Comparison of ENCODE assay signal across 8 cellular contexts in genomic region chr11:65429069-65429681, GRCh38. TPM values are rescaled to one million over a fixed set of nuclear protein-coding genes. Genes with fewer than 3 reads are reported as not detected.
DNase-seq lines count a peak whose midpoint lies in the region; ATAC-seq and TF ChIP-seq lines count a peak whose summit lies in the region.

No MANE protein-coding gene starts in this region.

- TF ChIP-seq RAD21 in liver (IDR thresholded peaks at IDR 0.05), result peak in 1 of 2 donors; percentile 7

- no peak for TF ChIP-seq POLR2A in tibial nerve (IDR thresholded peaks at IDR 0.05)

- peak overlapping the region; percentile 99 to 100 for H3K27ac ChIP-seq in liver (ENCODE audit: low read depth in 1 of 2, low read length in 2 of 2)
- H3K27ac ChIP-seq in tibial nerve, result peak overlapping the region; percentile 98 to 100 (median 99)

- WGBS in liver, result 3% methylated on average over 9 of the region's 9 CpGs
- 7 to 8% methylated on average over 9 of the region's 9 CpGs for WGBS in tibial nerve, 2 donors

- peak overlapping the region in 1 of 2 donors; percentile 0 for H3K9ac ChIP-seq in liver (ENCODE audit: low read depth in 1 of 2, low read length in 2 of 2)

- no peaks in the 10 kb centered on the region for H3K9me3 ChIP-seq in liver (ENCODE audit: control insufficient read depth in 4 of 4, low read length in 3 of 4)
- H3K9me3 ChIP-seq in tibial nerve, result no peaks in the 10 kb centered on the region

- TF ChIP-seq EP300 in tibial nerve (IDR thresholded peaks at IDR 0.05), result peak in 1 of 2 donors; percentile 82

- peaks cover 0 to 35% (median 17%) of the 10 kb centered on the region in 4 donors for H3K4me1 ChIP-seq in liver (ENCODE audit: control insufficient read depth in 4 of 4, insufficient read depth in 4 of 4, low read length in 3 of 4)
- peaks cover 0 to 74% (median 57%) of the 10 kb centered on the region in 4 donors for H3K4me1 ChIP-seq in tibial nerve

- H3K27me3 ChIP-seq in liver (ENCODE audit: control insufficient read depth in 4 of 4, insufficient read depth in 4 of 4, low read length in 3 of 4) (no peaks in the 10 kb centered on the region), tibial nerve (no peaks in the 10 kb centered on the region)

- ATAC-seq in GM21423 (IDR thresholded peaks at IDR 0.05; ENCODE audit: unreplicated experiment) (no peak), HG03097 (IDR thresholded peaks at IDR 0.05; ENCODE audit: low FRiP score, unreplicated experiment) (no peak), GM18502 (IDR thresholded peaks at IDR 0.05; ENCODE audit: poor library complexity, unreplicated experiment) (no peak)

- TF ChIP-seq CTCF in liver (IDR thresholded peaks at IDR 0.05; ENCODE audit: low read depth, low read length, missing input control), result no peak
- no peak for TF ChIP-seq CTCF in tibial nerve (IDR thresholded peaks at IDR 0.05)

- no peak overlapping the region for H3K4me3 ChIP-seq in liver (ENCODE audit: low read depth in 1 of 3, low read length in 3 of 3)
- peak overlapping the region in 3 of 4 donors; percentile 79 to 89 (median 80) for H3K4me3 ChIP-seq in tibial nerve

- DNase-seq in ELF-1 (ENCODE audit: low read depth, low spot score), result peak; percentile 60
- peak; percentile 33 for DNase-seq in NCI-H526 treated with DMSO at 0.1 percent for 48 hours (lab: John Stamatoyannopoulos, UW)
- peak; percentile 70 for DNase-seq in astrocyte of the hippocampus (ENCODE audit: low read depth, low spot score)
- DNase-seq in tibial nerve (ENCODE audit: low spot score in 2 of 2), result peak in 1 of 2 donors; percentile 50

- H3K36me3 ChIP-seq in liver (ENCODE audit: control insufficient read depth in 4 of 4, insufficient read depth in 3 of 4, low read depth in 1 of 4, low read length in 3 of 4) (peaks cover 0 to 7% (median under 1%) of the 10 kb centered on the region in 4 donors), tibial nerve (peaks cover 2 to 63% (median 7%) of the 10 kb centered on the region in 3 donors)

TF ChIP-seq in liver, 16 proteins besides CTCF, POLR2A, EP300 and RAD21:
- TF ChIP-seq HNF4A (conservative IDR thresholded peaks at IDR 0.05) (peak in 1 of 2 donors; percentile 2), SP1 (IDR thresholded peaks at IDR 0.05) (no peak), HNF4G (IDR thresholded peaks at IDR 0.05) (no peak), EGR1 (IDR thresholded peaks at IDR 0.05; ENCODE audit: low read depth in 2 of 2) (peak in 1 of 2 donors; percentile 23)

RNA-seq across cellular contexts. Expression of gene NEAT1, which starts 6.6 kb away (rescaled TPM):
- total RNA-seq in liver (1,000 to 10,000 TPM in 1 of 2 donors, 10 to 100 TPM in 1; 29.6 to 1,968 TPM), tibial nerve (100 to 1,000 TPM; 427 to 571 (median 461) TPM)
- polyA plus RNA-seq in liver, result 100 to 1,000 TPM in 1 of 2 donors, 10 to 100 TPM in 1; 50.2 to 111 TPM

RNA-seq across cellular contexts. Expression of gene FRMD8, which starts 42.7 kb away (rescaled TPM):
- 10 to 100 TPM; 20.7 to 22.8 TPM for total RNA-seq in liver
- 1 to 10 TPM; 2.8 to 9.4 TPM for polyA plus RNA-seq in liver
- total RNA-seq in tibial nerve, result 100 to 1,000 TPM in 3 of 4 donors, 10 to 100 TPM in 1; 96.5 to 226 (median 128) TPM

RNA-seq across cellular contexts. Expression of gene SLC25A45, which starts 46.7 kb away (rescaled TPM):
- total RNA-seq in liver (1 to 10 TPM; 5.1 to 6.8 TPM), tibial nerve (10 to 100 TPM in 2 of 4 donors, 1 to 10 TPM in 2; 1.8 to 22.5 (median 8.5) TPM)
- polyA plus RNA-seq in liver, result 1 to 10 TPM; 4.5 to 5.6 TPM

Comparison
In these comparisons a context has a peak if more than half of its experiments do, and no peak if none do; other contexts are left out.
1. H3K4me3 ChIP-seq: peak in tibial nerve (3 of 4); none in liver (0 of 3).
2. RNA of gene FRMD8, which starts 42.7 kb away (total RNA-seq): 96.5 to 226 TPM in tibial nerve; 20.7 to 22.8 TPM in liver; every median in the first group is over 4 times any median in the second.